1 cellular context compared by ENCODE assay signal in genomic region chr6:116370717-116371383, GRCh38.
TF ChIP-seq lines count a peak whose summit lies in the region.

TSS of gene DSE (plus strand) at chr6:116370947. CDS start at chr6:116399251, 28,304 bp downstream.

TF ChIP-seq in HepG2, 621 proteins besides CTCF, POLR2A, EP300 and RAD21 (continued from another document and continues in another):
- TF ChIP-seq ARID3A (IDR thresholded peaks at IDR 0.05; ENCODE audit: low read depth, low read length) (no peak), MXD1 (CRISPR knock-in tag; IDR thresholded peaks at IDR 0.05) (no peak), SMARCE1 (IDR thresholded peaks at IDR 0.05; ENCODE audit: borderline replicate concordance) (no peak), NFAT5 (CRISPR knock-in tag; IDR thresholded peaks at IDR 0.05) (0 out of 2 replicates have a peak, but pooled peaks have one; percentile 14), ZFP62 (CRISPR knock-in tag; IDR thresholded peaks at IDR 0.05) (no peak), NCOA1 (CRISPR knock-in tag; IDR thresholded peaks at IDR 0.05) (0 out of 2 replicates have a peak, but pooled peaks have one; percentile 70), UBTF (CRISPR knock-in tag; IDR thresholded peaks at IDR 0.05) (peak; percentile 75; the same call in 1 of the 2 replicates), PAXIP1 (CRISPR knock-in tag; conservative IDR thresholded peaks at IDR 0.05) (no peak), ZNF263 (CRISPR knock-in tag; IDR thresholded peaks at IDR 0.05) (peak; percentile 30; the same call in 1 of the 2 replicates), ZNF713 (CRISPR knock-in tag; IDR thresholded peaks at IDR 0.05) (no peak), ZEB1 (IDR thresholded peaks at IDR 0.05; ENCODE audit: insufficient replicate concordance, low read depth) (no peak), TBL1XR1 (IDR thresholded peaks at IDR 0.05; ENCODE audit: borderline replicate concordance, low read length, partially characterized antibody) (no peak), DBP (CRISPR knock-in tag; IDR thresholded peaks at IDR 0.05; ENCODE audit: not compliant biosample characterization) (no peak), RNF2 (conservative IDR thresholded peaks at IDR 0.05; ENCODE audit: low read depth) (0 out of 2 replicates have a peak, but pooled peaks have one; percentile 18), ZNF24 (IDR thresholded peaks at IDR 0.05) (no peak), KLF16 (CRISPR knock-in tag; IDR thresholded peaks at IDR 0.05) (no peak), PRPF4 (IDR thresholded peaks at IDR 0.05; ENCODE audit: low read depth, low read length, poor library complexity, severe bottlenecking) (no peak), KDM2A (CRISPR knock-in tag; IDR thresholded peaks at IDR 0.05; ENCODE audit: borderline replicate concordance, low read depth) (no peak), MTF2 (CRISPR knock-in tag; IDR thresholded peaks at IDR 0.05; ENCODE audit: borderline replicate concordance) (peak; percentile 98), MTF1 (CRISPR knock-in tag; IDR thresholded peaks at IDR 0.05) (no peak), SMAD1 (CRISPR knock-in tag; IDR thresholded peaks at IDR 0.05; ENCODE audit: borderline replicate concordance, low read depth) (no peak), ZNF766 (CRISPR knock-in tag; IDR thresholded peaks at IDR 0.05; ENCODE audit: borderline replicate concordance) (no peak), PRDM10 (CRISPR knock-in tag; IDR thresholded peaks at IDR 0.05; ENCODE audit: low read depth) (no peak), SSRP1 (CRISPR knock-in tag; IDR thresholded peaks at IDR 0.05) (no peak), ZNF331 (CRISPR knock-in tag; IDR thresholded peaks at IDR 0.05) (no peak), SRY (CRISPR knock-in tag; IDR thresholded peaks at IDR 0.05) (no peak), MXD3 (CRISPR knock-in tag; IDR thresholded peaks at IDR 0.05) (no peak; the same call in 1 of the 2 replicates), RFX5 (IDR thresholded peaks at IDR 0.05; ENCODE audit: low read depth, low read length) (no peak), MAF1 (CRISPR knock-in tag; IDR thresholded peaks at IDR 0.05; ENCODE audit: borderline replicate concordance) (0 out of 2 replicates have a peak, but pooled peaks have one; percentile 32), ZBTB33 (CRISPR knock-in tag; IDR thresholded peaks at IDR 0.05) (no peak), MYPOP (CRISPR knock-in tag; IDR thresholded peaks at IDR 0.05) (peak; percentile 77), MIER2 (CRISPR knock-in tag; IDR thresholded peaks at IDR 0.05) (no peak), ZSCAN21 (CRISPR knock-in tag; IDR thresholded peaks at IDR 0.05; ENCODE audit: borderline replicate concordance) (peak; percentile 48; the same call in 1 of the 2 replicates)
